In genomic region chr20:18466574-18466893, GRCh38 we compare ENCODE assay signal across 8 cellular contexts. TPM values are rescaled to one million over a fixed set of nuclear protein-coding genes. Genes with fewer than 3 reads are reported as not detected.
DNase-seq lines count a peak whose midpoint lies in the region; ATAC-seq, FAIRE-seq and TF ChIP-seq lines count a peak whose summit lies in the region.

No MANE protein-coding gene starts in this region.

- TF ChIP-seq POLR2A in adrenal gland (IDR thresholded peaks at IDR 0.05), result no peak
- no peak for TF ChIP-seq POLR2A in testis (IDR thresholded peaks at IDR 0.05)

- peaks cover 40% of the 10 kb centered on the region for H3K36me3 Mint-ChIP-seq in activated T-cell treated with anti-CD3 and anti-CD28 coated beads, Interleukin-2, amount 50 U/mL, for 24 hours (ENCODE audit: low read depth)

- peaks cover 7 to 17% of the 10 kb centered on the region in 2 donors for H3K4me1 ChIP-seq in adrenal gland (replicated peaks in 1 of 2)
- H3K4me1 ChIP-seq in kidney (ENCODE audit: control insufficient read depth in 1 of 2, insufficient read depth in 1 of 2, low read depth in 1 of 2, low read length in 2 of 2), result peaks cover 0 to 11% of the 10 kb centered on the region in 2 donors
- peaks cover 11% of the 10 kb centered on the region for H3K4me1 ChIP-seq in testis

- no peaks in the 10 kb centered on the region for H3K9me3 Mint-ChIP-seq in activated T-cell treated with anti-CD3 and anti-CD28 coated beads, Interleukin-2, amount 50 U/mL, for 24 hours

- 0 to 3% (median 1%) methylated on average over 14 to 15 of the region's 15 CpGs for WGBS in adrenal gland, 4 donors
- WGBS in testis, 2 donors, result 0% methylated on average over 15 of the region's 15 CpGs

- peak; percentile 11 for ATAC-seq in HG03175 (IDR thresholded peaks at IDR 0.05; ENCODE audit: unreplicated experiment)

- H3K4me3 Mint-ChIP-seq in activated T-cell treated with anti-CD3 and anti-CD28 coated beads, Interleukin-2, amount 50 U/mL, for 24 hours, result peak overlapping the region; percentile 98

- no peak for FAIRE-seq in kidney (lab: Jason Lieb, UNC)

- no peaks in the 10 kb centered on the region for H3K27me3 Mint-ChIP-seq in activated T-cell treated with anti-CD3 and anti-CD28 coated beads, Interleukin-2, amount 50 U/mL, for 24 hours

- intact Hi-C loops in adrenal gland (cut with DNase I), result loop anchor here in 1 of 2 donors (10.0 kb wide), 1 partner anchor 52 kb away; no protein-coding TSS in a partner anchor
- intact Hi-C loops in kidney (cut with DNase I), result no loop called here
- intact Hi-C loops in testis (cut with DNase I; ENCODE audit: low total_unique reads), result no loop called here

- peak overlapping the region in 1 of 2 donors; percentile 54 for H3K9ac ChIP-seq in kidney (ENCODE audit: low read length in 2 of 2)

- H3K27me3 ChIP-seq in adrenal gland (no peaks in the 10 kb centered on the region), testis (no peaks in the 10 kb centered on the region)

- H3K4me3 ChIP-seq in adrenal gland (peak overlapping the region in 3 of 4 donors; percentile 50 to 79 (median 66)), kidney (ENCODE audit: low read length in 2 of 2) (peak overlapping the region; percentile 86 to 99), testis (peak overlapping the region; percentile 84 to 91)

- peak overlapping the region in 1 of 5 donors; percentile 89 for H3K27ac ChIP-seq in adrenal gland
- H3K27ac ChIP-seq in kidney (ENCODE audit: low read depth in 2 of 2, low read length in 2 of 2), result no peak overlapping the region
- H3K27ac ChIP-seq in testis, result peak overlapping the region in 1 of 2 donors; percentile 92

- H3K27ac Mint-ChIP-seq in activated T-cell treated with anti-CD3 and anti-CD28 coated beads, Interleukin-2, amount 50 U/mL, for 24 hours, result peak overlapping the region; percentile 96

- DNase-seq in activated T-cell treated with anti-CD3 and anti-CD28 coated beads, Interleukin-2, amount 50 U/mL, for 24 hours, result no peak
- no peak for DNase-seq in activated T-cell treated with anti-CD3 and anti-CD28 coated beads, Interleukin-2, amount 50 U/mL, for 1 hour
- DNase-seq in adrenal gland, result no peak
- DNase-seq in kidney, result no peak
- DNase-seq in testis, result no peak
- DNase-seq in activated gamma-delta T cell (lab: John Stamatoyannopoulos, UW), result no peak
- no peak for DNase-seq in midbrain (lab: John Stamatoyannopoulos, UW)

- peaks cover 34% of the 10 kb centered on the region for H3K4me1 Mint-ChIP-seq in activated T-cell treated with anti-CD3 and anti-CD28 coated beads, Interleukin-2, amount 50 U/mL, for 24 hours (ENCODE audit: low read depth)

- H3K36me3 ChIP-seq in adrenal gland (replicated peaks in 1 of 2) (peaks cover 0 to 10% of the 10 kb centered on the region in 2 donors), kidney (ENCODE audit: control insufficient read depth in 1 of 2, insufficient read depth in 2 of 2, low read length in 2 of 2) (peaks cover 3 to 5% of the 10 kb centered on the region in 2 donors), testis (ENCODE audit: low read depth, missing control alignments) (no peaks in the 10 kb centered on the region)

- no peaks in the 10 kb centered on the region for H3K9me3 ChIP-seq in adrenal gland (replicated peaks in 1 of 3)
- H3K9me3 ChIP-seq in kidney (ENCODE audit: control insufficient read depth in 1 of 2, low read length in 2 of 2), result no peaks in the 10 kb centered on the region
- no peaks in the 10 kb centered on the region for H3K9me3 ChIP-seq in testis

- TF ChIP-seq CTCF in adrenal gland (IDR thresholded peaks at IDR 0.05), result no peak
- no peak for TF ChIP-seq CTCF in kidney (IDR thresholded peaks at IDR 0.05; ENCODE audit: borderline replicate concordance, extremely low read depth, insufficient read depth)
- no peak for TF ChIP-seq CTCF in testis (IDR thresholded peaks at IDR 0.05)

RNA-seq across cellular contexts. Expression of gene DZANK1, which starts 0.3 kb away (rescaled TPM):
- total RNA-seq in adrenal gland (1 to 10 TPM; 1.3 to 4.0 (median 2.2) TPM), kidney (6.2 TPM), testis (10 to 100 TPM; 10.2 to 12.1 TPM)
- polyA plus RNA-seq in adrenal gland (1 to 10 TPM; 3.8 to 5.7 (median 4.6) TPM), kidney (ENCODE audit: insufficient read depth, low read depth, low replicate concordance) (3.9 TPM), testis (ENCODE audit: insufficient read depth, low read depth, low replicate concordance) (11.6 TPM)

RNA-seq across cellular contexts. Expression of gene POLR3F, which starts 0.7 kb away (rescaled TPM):
- 10 to 100 TPM in 2 of 8 donors, 1 to 10 TPM in 6; 4.4 to 17.3 (median 8.3) TPM for total RNA-seq in adrenal gland
- polyA plus RNA-seq in adrenal gland, result 10 to 100 TPM in 2 of 3 donors, 1 to 10 TPM in 1; 9.4 to 17.1 (median 13.4) TPM
- 8.9 TPM for total RNA-seq in kidney
- polyA plus RNA-seq in kidney (ENCODE audit: insufficient read depth, low read depth, low replicate concordance), result 10.6 TPM
- total RNA-seq in testis, result 10 to 100 TPM; 15.2 to 17.5 TPM
- polyA plus RNA-seq in testis (ENCODE audit: insufficient read depth, low read depth, low replicate concordance), result 14.8 TPM

RNA-seq across cellular contexts. Expression of gene RBBP9, which starts 30.5 kb away (rescaled TPM):
- total RNA-seq in adrenal gland (10 to 100 TPM; 22.8 to 45.7 (median 27.0) TPM), kidney (16.9 TPM), testis (10 to 100 TPM; 11.6 to 13.6 TPM)
- polyA plus RNA-seq in adrenal gland (10 to 100 TPM in 1 of 3 donors, 1 to 10 TPM in 2; 5.3 to 46.3 (median 5.6) TPM), kidney (ENCODE audit: insufficient read depth, low read depth, low replicate concordance) (15.2 TPM), testis (ENCODE audit: insufficient read depth, low read depth, low replicate concordance) (8.9 TPM)

RNA-seq across cellular contexts. Expression of gene SEC23B, which starts 41.2 kb away (rescaled TPM):
- total RNA-seq in adrenal gland, result 100 to 1,000 TPM in 1 of 8 donors, 10 to 100 TPM in 7; 63.4 to 241 (median 76.1) TPM
- 100 to 1,000 TPM in 1 of 3 donors, 1 to 10 TPM in 2; 7.1 to 189 (median 8.5) TPM for polyA plus RNA-seq in adrenal gland
- 67.3 TPM for total RNA-seq in kidney
- 46.4 TPM for polyA plus RNA-seq in kidney (ENCODE audit: insufficient read depth, low read depth, low replicate concordance)
- total RNA-seq in testis, result 10 to 100 TPM; 65.0 to 68.8 TPM
- 96.0 TPM for polyA plus RNA-seq in testis (ENCODE audit: insufficient read depth, low read depth, low replicate concordance)
